7 cellular contexts compared by ENCODE assay signal in the genomic region with DNA sequence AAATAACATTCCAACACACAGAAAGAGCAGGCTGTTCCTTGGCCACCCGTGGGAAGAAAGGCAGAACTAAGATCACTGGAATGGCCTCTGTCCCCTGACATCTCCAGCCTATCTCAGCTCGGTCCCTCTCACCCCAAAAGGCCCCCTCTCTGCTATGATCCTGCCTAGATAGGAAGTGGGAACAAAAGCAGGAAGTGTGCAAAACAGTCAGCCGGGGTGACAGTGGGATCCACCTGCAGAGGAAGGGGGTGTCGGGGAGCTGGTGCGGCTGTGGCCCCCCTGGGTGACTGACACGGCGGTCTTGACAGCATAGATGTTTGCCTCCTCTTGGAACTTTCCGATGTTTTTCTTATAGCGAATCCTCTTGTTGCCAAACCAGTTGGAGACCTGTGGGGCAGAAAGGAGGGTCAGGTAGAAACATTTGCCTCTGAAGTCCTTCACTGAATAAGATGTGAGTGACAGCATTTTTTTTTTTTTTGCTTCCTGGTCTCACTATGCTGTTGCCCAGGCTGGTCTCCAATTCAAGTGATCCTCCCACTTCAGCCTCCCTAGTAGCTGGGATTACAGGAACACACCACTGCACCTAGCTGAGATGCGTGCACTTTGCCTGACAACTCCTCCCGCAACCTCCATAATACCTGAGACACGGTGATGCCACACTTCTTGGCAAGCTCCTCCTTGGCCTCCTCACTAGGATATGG. TPM values are rescaled to one million over a fixed set of nuclear protein-coding genes. Genes with fewer than 3 reads are reported as not detected.
DNase-seq lines count a peak whose midpoint lies in the region; ATAC-seq and TF ChIP-seq lines count a peak whose summit lies in the region.
"Had no signal": no experiment of that assay in that cellular context is flagged by ENCODE, and none has a peak within 500 bp of the region (broad histone marks: within the 10 kb centered on the region; RNA-seq: fewer than 3 reads in every experiment).

No MANE protein-coding gene starts in this region.

- H3K9me3 Mint-ChIP-seq in T-helper 1 cell treated with Interleukin-12 subunit alpha and Interleukin-12 subunit beta and Interleukin-4 antibody, amounts not matched to agents 30 μg/mL and 1 μg/mL, for 36 hours, result no peaks in the 10 kb centered on the region
- no peaks in the 10 kb centered on the region for H3K9me3 Mint-ChIP-seq in stimulated activated naive B cell treated with anti-CD40 and anti-IgM and Interleukin-4, amounts not matched to agents 10 μg/mL and 1 μg/mL and 100 μg/mL, for 72 hours

- H3K36me3 Mint-ChIP-seq in T-helper 1 cell treated with Interleukin-12 subunit alpha and Interleukin-12 subunit beta and Interleukin-4 antibody, amounts not matched to agents 30 μg/mL and 1 μg/mL, for 36 hours (ENCODE audit: low read depth), result peaks cover 60% of the 10 kb centered on the region
- peaks cover 52 to 67% of the 10 kb centered on the region in 2 donors for H3K36me3 Mint-ChIP-seq in stimulated activated naive B cell treated with anti-CD40 and anti-IgM and Interleukin-4, amounts not matched to agents 10 μg/mL and 1 μg/mL and 100 μg/mL, for 72 hours

- peak overlapping the region; percentile 57 for H3K4me3 Mint-ChIP-seq in T-helper 1 cell treated with Interleukin-12 subunit alpha and Interleukin-12 subunit beta and Interleukin-4 antibody, amounts not matched to agents 30 μg/mL and 1 μg/mL, for 36 hours
- peak overlapping the region; percentile 35 to 90 for H3K4me3 Mint-ChIP-seq in stimulated activated naive B cell treated with anti-CD40 and anti-IgM and Interleukin-4, amounts not matched to agents 10 μg/mL and 1 μg/mL and 100 μg/mL, for 72 hours

- H3K4me3 ChIP-seq in dorsolateral prefrontal cortex, result no peak overlapping the region

- no peaks in the 10 kb centered on the region for H3K27me3 Mint-ChIP-seq in T-helper 1 cell treated with Interleukin-12 subunit alpha and Interleukin-12 subunit beta and Interleukin-4 antibody, amounts not matched to agents 30 μg/mL and 1 μg/mL, for 36 hours (ENCODE audit: low read depth)
- no peaks in the 10 kb centered on the region for H3K27me3 Mint-ChIP-seq in stimulated activated naive B cell treated with anti-CD40 and anti-IgM and Interleukin-4, amounts not matched to agents 10 μg/mL and 1 μg/mL and 100 μg/mL, for 72 hours

- H3K27me3 ChIP-seq in dorsolateral prefrontal cortex, result no peaks in the 10 kb centered on the region

- no peak for TF ChIP-seq CTCF in dorsolateral prefrontal cortex (IDR thresholded peaks at IDR 0.05 in 54 of 56, conservative IDR thresholded peaks at IDR 0.05 in 2 of 56; ENCODE audit: low read depth in 1 of 56, partially characterized antibody in 56 of 56)

- intact Hi-C loops in dorsolateral prefrontal cortex (cut with DNase I), result no loop called here

- H3K27ac Mint-ChIP-seq in T-helper 1 cell treated with Interleukin-12 subunit alpha and Interleukin-12 subunit beta and Interleukin-4 antibody, amounts not matched to agents 30 μg/mL and 1 μg/mL, for 36 hours, result peak overlapping the region; percentile 89
- H3K27ac Mint-ChIP-seq in stimulated activated naive B cell treated with anti-CD40 and anti-IgM and Interleukin-4, amounts not matched to agents 10 μg/mL and 1 μg/mL and 100 μg/mL, for 72 hours, result peak overlapping the region; percentile 82

- H3K4me1 Mint-ChIP-seq in T-helper 1 cell treated with Interleukin-12 subunit alpha and Interleukin-12 subunit beta and Interleukin-4 antibody, amounts not matched to agents 30 μg/mL and 1 μg/mL, for 36 hours (ENCODE audit: low read depth), result peaks cover 28% of the 10 kb centered on the region
- peaks cover 46 to 76% of the 10 kb centered on the region in 2 donors for H3K4me1 Mint-ChIP-seq in stimulated activated naive B cell treated with anti-CD40 and anti-IgM and Interleukin-4, amounts not matched to agents 10 μg/mL and 1 μg/mL and 100 μg/mL, for 72 hours

- no peak for DNase-seq in T-helper 1 cell
- DNase-seq in dorsolateral prefrontal cortex, result no peak
- DNase-seq in stimulated activated naive B cell treated with anti-CD40 and anti-IgM and Interleukin-4, amounts not matched to agents 10 μg/mL and 1 μg/mL and 100 μg/mL, for 72 hours, result no peak
- DNase-seq in NCI-H748 (lab: John Stamatoyannopoulos, UW; ENCODE audit: unreplicated experiment), result no peak
- DNase-seq: NCI-H526 treated with DMSO at 0.1 percent for 48 hours had no signal

- peak overlapping the region in 31 of 59 donors; percentile 1 to 100 (median 40) for H3K27ac ChIP-seq in dorsolateral prefrontal cortex

- no peak for ATAC-seq in stimulated activated naive B cell treated with anti-CD40 and anti-IgM and Interleukin-4, amounts not matched to agents 10 μg/mL and 1 μg/mL and 100 μg/mL, for 72 hours (replicated peaks)
- ATAC-seq in HG02852 (IDR thresholded peaks at IDR 0.05; ENCODE audit: unreplicated experiment), result no peak

RNA-seq across cellular contexts. Expression of gene PBX2, which starts 2.8 kb away (rescaled TPM):
- 10 to 100 TPM; 42.9 to 89.4 (median 59.4) TPM for total RNA-seq in dorsolateral prefrontal cortex

RNA-seq across cellular contexts. Expression of gene AGER, which starts 3.1 kb away (rescaled TPM):
- total RNA-seq in dorsolateral prefrontal cortex, result 10 to 100 TPM in 1 of 120 experiments, 1 to 10 TPM in 119; 1.6 to 11.4 (median 5.2) TPM

RNA-seq across cellular contexts. Expression of gene GPSM3, which starts 5.3 kb away (rescaled TPM):
- 10 to 100 TPM in 27 of 120 experiments, 1 to 10 TPM in 92, under 1 TPM in 1; 0.87 to 23.5 (median 7.2) TPM for total RNA-seq in dorsolateral prefrontal cortex

RNA-seq across cellular contexts. Expression of gene RNF5, which starts 9.0 kb away (rescaled TPM):
- 10 to 100 TPM; 34.1 to 70.5 (median 51.5) TPM for total RNA-seq in dorsolateral prefrontal cortex

RNA-seq across cellular contexts. Expression of gene AGPAT1, which starts 11.3 kb away (rescaled TPM):
- 100 to 1,000 TPM in 4 of 120 experiments, 10 to 100 TPM in 116; 58.7 to 102 (median 81.9) TPM for total RNA-seq in dorsolateral prefrontal cortex
